16 cellular contexts compared by ENCODE assay signal in genomic region chr19:38455031-38455430, GRCh38. TPM values are rescaled to one million over a fixed set of nuclear protein-coding genes. Genes with fewer than 3 reads are reported as not detected.
DNase-seq lines count a peak whose midpoint lies in the region; ATAC-seq, FAIRE-seq and TF ChIP-seq lines count a peak whose summit lies in the region.
"Had no signal": no experiment of that assay in that cellular context is flagged by ENCODE, and none has a peak within 500 bp of the region (broad histone marks: within the 10 kb centered on the region; RNA-seq: fewer than 3 reads in every experiment).

No MANE protein-coding gene starts in this region.

- no peak for ATAC-seq in right cardiac atrium
- ATAC-seq: stimulated activated naive CD8-positive, alpha-beta T cell treated with anti-CD3 and anti-CD28 coated beads, Interleukin-15, Interleukin-2, amounts not matched to agents 100 U/mL and 50 U/mL, for 24 hours had no signal

- CTCF ChIA-PET in OCI-LY7 (lab: Charles Lee; ENCODE audit: unreplicated experiment): no interaction called here

- TF ChIP-seq CTCF in cardiac muscle cell (IDR thresholded peaks at IDR 0.05; ENCODE audit: low read depth, low read length): no peak
- TF ChIP-seq CTCF in OCI-LY7 (conservative IDR thresholded peaks at IDR 0.05; ENCODE audit: low read length): no peak
- TF ChIP-seq CTCF in fibroblast of lung (conservative IDR thresholded peaks at IDR 0.05 in 1 of 2, IDR thresholded peaks at IDR 0.05 in 1 of 2; ENCODE audit: low read depth in 1 of 2, low read length in 2 of 2): no peak

- no peak for FAIRE-seq in urothelium cell line (lab: Jason Lieb, UNC)
- FAIRE-seq: endothelial cell of umbilical vein had no signal

- 46% methylated on average over 4 of the region's 4 CpGs for WGBS in right cardiac atrium

- H3K4me2 ChIP-seq in OCI-LY7 (ENCODE audit: low read length) (no peak overlapping the region), fibroblast of lung (ENCODE audit: extremely low read depth, insufficient read depth, low read length) (no peak overlapping the region)

- H2AFZ ChIP-seq in OCI-LY7 (ENCODE audit: low read length) (no peak overlapping the region), fibroblast of lung (ENCODE audit: low read length) (no peak overlapping the region)

- H3K9ac ChIP-seq in fibroblast of lung (ENCODE audit: insufficient read depth, low read length): no peak overlapping the region

- H3K27me3 ChIP-seq in cardiac muscle cell (no peaks in the 10 kb centered on the region), right cardiac atrium (ENCODE audit: control insufficient read depth, insufficient read depth) (no peaks in the 10 kb centered on the region), fibroblast of lung (ENCODE audit: control insufficient read depth, insufficient read depth, low read length) (no peaks in the 10 kb centered on the region)
- H3K27me3 ChIP-seq: ascending aorta had no signal

- H3K79me2 ChIP-seq in OCI-LY7 (ENCODE audit: insufficient read depth, low read depth, low read length) (no peaks in the 10 kb centered on the region), fibroblast of lung (ENCODE audit: control insufficient read depth, insufficient read depth, low read length) (no peaks in the 10 kb centered on the region)

- intact Hi-C loops in right cardiac atrium (cut with DNase I) (no loop called here), OCI-LY7 (cut with micrococcal nuclease; ENCODE audit: unreplicated experiment) (no loop called here)

- no TSS peak for BruUV-seq in OCI-LY7 (replicated peaks; lab: Mats Ljungman, UMichigan)

- H3K9me3 ChIP-seq in cardiac muscle cell (ENCODE audit: low read depth) (no peaks in the 10 kb centered on the region), right cardiac atrium (ENCODE audit: control insufficient read depth, low read length) (no peaks in the 10 kb centered on the region), OCI-LY7 (ENCODE audit: low read length) (no peaks in the 10 kb centered on the region), fibroblast of lung (ENCODE audit: control insufficient read depth, insufficient read depth, low read depth, low read length) (no peaks in the 10 kb centered on the region)
- H3K9me3 ChIP-seq: ascending aorta, MG63 had no signal

- H3K27ac ChIP-seq in cardiac muscle cell: no peak overlapping the region
- H3K27ac ChIP-seq in right cardiac atrium (ENCODE audit: low read length): no peak overlapping the region
- no peak overlapping the region for H3K27ac ChIP-seq in OCI-LY7 (ENCODE audit: low read depth, low read length, poor library complexity, severe bottlenecking)
- no peak overlapping the region for H3K27ac ChIP-seq in fibroblast of lung (ENCODE audit: insufficient read depth, low read length)
- H3K27ac ChIP-seq: ascending aorta had no signal

- H3K4me1 ChIP-seq in cardiac muscle cell (ENCODE audit: low read depth): no peaks in the 10 kb centered on the region
- H3K4me1 ChIP-seq in right cardiac atrium (ENCODE audit: control insufficient read depth, insufficient read depth, low read length): no peaks in the 10 kb centered on the region
- H3K4me1 ChIP-seq in OCI-LY7 (ENCODE audit: insufficient read depth, low read length, poor library complexity, severe bottlenecking): no peaks in the 10 kb centered on the region
- H3K4me1 ChIP-seq in fibroblast of lung (ENCODE audit: control insufficient read depth, extremely low read depth, insufficient read depth, low read length): no peaks in the 10 kb centered on the region
- H3K4me1 ChIP-seq: ascending aorta had no signal

- H3K36me3 ChIP-seq in cardiac muscle cell (peaks cover 3% of the 10 kb centered on the region), OCI-LY7 (ENCODE audit: insufficient read depth, low read length) (no peaks in the 10 kb centered on the region), fibroblast of lung (ENCODE audit: control insufficient read depth, insufficient read depth, low read length) (no peaks in the 10 kb centered on the region)
- H3K36me3 ChIP-seq: ascending aorta, MG63 had no signal

- POLR2A ChIA-PET in OCI-LY7 (lab: Charles Lee): no interaction called here

- H3K9me2 ChIP-seq in OCI-LY7 (ENCODE audit: insufficient read depth, low read length): no peaks in the 10 kb centered on the region

- DNase-seq in cardiac muscle cell (ENCODE audit: low read depth in 1 of 2, low spot score in 1 of 2): peak; percentile 27 to 79
- DNase-seq in right cardiac atrium: no peak
- DNase-seq in OCI-LY7 (ENCODE audit: low spot score): peak; percentile 14
- DNase-seq in fibroblast of lung (ENCODE audit: low read depth in 2 of 2): peak; percentile 14 to 15
- DNase-seq in urothelium cell line (ENCODE audit: low spot score): peak; percentile 58
- DNase-seq in GDM1 (lab: John Stamatoyannopoulos, UW): no peak
- no peak for DNase-seq in NCI-H1436 treated with DMSO at 0.1 percent for 48 hours (lab: John Stamatoyannopoulos, UW)
- no peak for DNase-seq in NCI-H1417 (lab: John Stamatoyannopoulos, UW)
- DNase-seq: activated T-cell treated with anti-CD3 and anti-CD28 coated beads, Interleukin-2, amount 50 U/mL, for 24 hours; MG63; NCI-H510A; stimulated activated CD4-positive, alpha-beta T cell treated with anti-CD3 and anti-CD28 coated beads, Interleukin-4, amount 100 ng/mL, for 4 hours; stimulated activated naive CD8-positive, alpha-beta T cell treated with anti-CD3 and anti-CD28 coated beads, Interleukin-15, Interleukin-2, amounts not matched to agents 100 U/mL and 50 U/mL, for 24 hours had no signal

- H3K4me3 ChIP-seq in cardiac muscle cell (no peak overlapping the region), right cardiac atrium (ENCODE audit: low read length) (no peak overlapping the region), OCI-LY7 (ENCODE audit: low read depth, low read length, poor library complexity, severe bottlenecking) (no peak overlapping the region), fibroblast of lung (replicated peaks in 1 of 4; ENCODE audit: control extremely low read depth in 1 of 4, insufficient read depth in 1 of 4, low read depth in 3 of 4, low read length in 4 of 4) (no peak overlapping the region)
- H3K4me3 ChIP-seq: ascending aorta, MG63 had no signal

- H4K20me1 ChIP-seq in OCI-LY7 (ENCODE audit: insufficient read depth, low read length): no peaks in the 10 kb centered on the region
- no peaks in the 10 kb centered on the region for H4K20me1 ChIP-seq in fibroblast of lung (ENCODE audit: control insufficient read depth, extremely low read depth, insufficient read depth, low read length)

RNA-seq across cellular contexts. Expression of gene RYR1, which starts 21.5 kb away (rescaled TPM):
- total RNA-seq in cardiac muscle cell: 4.9 and 12.8 TPM in 2 replicates
- 0.71 and 3.5 TPM in 2 replicates for polyA plus RNA-seq in cardiac muscle cell
- 1 to 10 TPM in 3 of 4 donors, under 1 TPM in 1; 0.80 to 1.6 (median 1.2) TPM for total RNA-seq in right cardiac atrium
- 1.1 TPM for polyA plus RNA-seq in right cardiac atrium
- total RNA-seq in OCI-LY7 (2014; rRNA removed; shearing (Covaris generic)): 0.15 and 0.54 TPM in 2 replicates
- total RNA-seq in OCI-LY7 (2022): 0.61 and 1.4 TPM in 2 replicates
- total RNA-seq in fibroblast of lung: under 0.01 and 0.26 TPM in 2 replicates
- under 0.01 and 0.09 TPM in 2 replicates for polyA plus RNA-seq in fibroblast of lung
- not detected in 2 replicates for polyA plus RNA-seq in fibroblast of lung (2012)
- polyA minus RNA-seq in fibroblast of lung (ENCODE audit: low replicate concordance): not detected in 2 replicates

RNA-seq across cellular contexts. Expression of gene RASGRP4, which starts 29.0 kb away (rescaled TPM):
- total RNA-seq in cardiac muscle cell (0.80 TPM in 1 of 2 replicates, not detected in the other), right cardiac atrium (1 to 10 TPM; 1.3 to 3.2 (median 1.8) TPM), OCI-LY7 (2022) (not detected in 2 replicates), fibroblast of lung (not detected in 2 replicates)
- polyA plus RNA-seq in cardiac muscle cell (0.35 TPM in 1 of 2 replicates, not detected in the other), right cardiac atrium (0.81 TPM), fibroblast of lung (not detected in 2 replicates)
- not detected in 2 replicates for total RNA-seq in OCI-LY7 (2014; rRNA removed; shearing (Covaris generic))
- not detected in 2 replicates for polyA plus RNA-seq in fibroblast of lung (2012)
- polyA minus RNA-seq in fibroblast of lung (ENCODE audit: low replicate concordance): not detected in 2 replicates
- total RNA-seq: endothelial cell of umbilical vein, renal cortical epithelial cell had no signal
- polyA plus RNA-seq: endothelial cell of umbilical vein had no signal

RNA-seq across cellular contexts. Expression of gene FAM98C, which starts 52.1 kb away (rescaled TPM):
- total RNA-seq in cardiac muscle cell (25.6 and 35.3 TPM in 2 replicates), right cardiac atrium (10 to 100 TPM; 10.4 to 16.7 (median 13.6) TPM), OCI-LY7 (2022) (30.4 and 31.1 TPM in 2 replicates), fibroblast of lung (8.5 and 10.6 TPM in 2 replicates)
- polyA plus RNA-seq in cardiac muscle cell (20.0 and 20.8 TPM in 2 replicates), right cardiac atrium (10.3 TPM), fibroblast of lung (4.5 and 4.9 TPM in 2 replicates)
- total RNA-seq in OCI-LY7 (2014; rRNA removed; shearing (Covaris generic)): 21.9 and 32.8 TPM in 2 replicates
- polyA plus RNA-seq in fibroblast of lung (2012): 10.1 and 12.2 TPM in 2 replicates
- 6.2 and 9.0 TPM in 2 replicates for polyA minus RNA-seq in fibroblast of lung (ENCODE audit: low replicate concordance)

Comparison
In these comparisons a context has a peak if more than half of its experiments do, and no peak if none do; other contexts are left out.
1. DNase-seq: peak in cardiac muscle cell (2 of 2), OCI-LY7 (single experiment), fibroblast of lung (2 of 2) and urothelium cell line (single experiment); none in right cardiac atrium (0 of 3), GDM1 (single experiment), NCI-H1436 treated with DMSO at 0.1 percent for 48 hours (single experiment) and NCI-H1417 (0 of 3).